In the genomic region with DNA sequence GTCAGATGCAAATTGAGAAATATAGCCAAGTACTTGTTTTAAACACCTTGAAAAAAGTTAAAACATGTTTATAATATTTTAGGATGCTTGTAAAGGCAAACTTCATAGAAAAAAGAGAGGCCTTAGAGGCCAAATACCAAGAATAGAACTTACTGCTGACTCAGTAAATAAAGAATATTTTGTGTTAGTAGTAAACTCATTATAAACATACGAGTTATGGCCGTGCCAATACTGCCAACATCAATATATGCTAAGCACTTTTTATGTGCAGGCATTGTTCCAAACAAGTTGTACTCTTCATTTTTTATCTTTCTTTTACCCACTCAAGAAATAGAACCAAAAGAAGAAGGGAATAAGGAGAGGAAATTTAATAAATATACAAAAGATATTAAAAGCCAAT, we compare ENCODE assay signal across 22 cellular contexts.
"Had no signal": no experiment of that assay in that cellular context is flagged by ENCODE, and none has a peak within 500 bp of the region (broad histone marks: within the 10 kb centered on the region; RNA-seq: fewer than 3 reads in every experiment).

No MANE protein-coding gene starts in this region.

- H3K4me3 ChIP-seq: SJSA1, SK-N-MC had no signal

- DNase-seq: Kasumi-1, NCI-H1048, NCI-H1105, NCI-H1417, NCI-H1436 treated with DMSO at 0.1 percent for 48 hours, NCI-H1694 treated with DMSO at 0.1 percent for 48 hours, NCI-H1930, NCI-H2081, NCI-H2107, NCI-H2227 treated with DMSO at 0.1 percent for 48 hours, NCI-H524, NCI-H526 treated with DMSO at 0.1 percent for 48 hours, NCI-H748 treated with DMSO at 0.1 percent for 48 hours, Right ventricle myocardium superior, RPMI8226, SIG-M5 had no signal

- H3K27ac ChIP-seq: HL-60, KMS-11, SJSA1, SK-N-MC had no signal

- H3K4me2 ChIP-seq: KMS-11 had no signal

- H3K9ac ChIP-seq: KMS-11 had no signal

- H3K4me1 ChIP-seq: SJSA1 had no signal

- H3K27me3 ChIP-seq: SJSA1 had no signal

- FAIRE-seq: HTR-8/SVneo, RCC 7860 had no signal

- H3K36me3 ChIP-seq: SJSA1 had no signal
